ENCODE assay signal across 12 cellular contexts in the genomic region with DNA sequence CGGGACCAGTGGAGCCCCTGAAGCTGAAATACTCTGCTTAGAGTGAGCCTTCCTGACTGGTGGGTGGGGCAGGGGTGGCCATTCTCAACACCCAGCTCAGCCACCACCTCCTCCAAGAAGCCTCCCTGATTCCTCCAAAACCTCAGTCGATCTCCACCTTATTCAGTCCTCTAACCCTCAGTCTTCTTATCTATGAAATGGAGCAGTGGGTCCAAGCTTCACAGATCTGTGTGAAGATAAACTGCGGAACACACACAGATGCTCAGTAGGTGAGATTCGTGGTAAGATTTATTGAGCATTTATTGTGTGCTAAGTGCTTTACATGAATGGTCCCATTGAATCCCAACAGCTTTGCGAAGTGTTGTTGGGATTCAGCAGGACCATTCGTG.
DNase-seq lines count a peak whose midpoint lies in the region; ATAC-seq and TF ChIP-seq lines count a peak whose summit lies in the region.
"Had no signal": no experiment of that assay in that cellular context is flagged by ENCODE, and none has a peak within 500 bp of the region (broad histone marks: within the 10 kb centered on the region; RNA-seq: fewer than 3 reads in every experiment).

No MANE protein-coding gene starts in this region.

- H3K27me3 ChIP-seq in thymus (ENCODE audit: control insufficient read depth, insufficient read depth): no peaks in the 10 kb centered on the region

- POLR2A ChIA-PET in GM10248 (lab: Yijun Ruan, JAX): interaction anchor here (1.1 to 1.5 kb wide), 6 partner anchors 9 to 63 kb away, joined by 3 to 11 read pairs (median 8); no protein-coding TSS in a partner anchor

- CTCF ChIA-PET in activated naive CD4-positive, alpha-beta T cell treated with anti-CD3 and anti-CD28 coated beads for 36 hours (lab: Charles Lee): interaction anchor here (0.5 to 2.0 kb wide), 7 partner anchors 9 to 192 kb away, joined by 3 to 13 read pairs (median 5); no protein-coding TSS in a partner anchor
- CTCF ChIA-PET in GM10248 (lab: Yijun Ruan, JAX): interaction anchor here (1.1 to 5.7 kb wide), 3 partner anchors 11 to 56 kb away, joined by 5 to 74 read pairs (median 6); no protein-coding TSS in a partner anchor

- peak overlapping the region; percentile 71 for H3K4me3 Mint-ChIP-seq in activated naive CD4-positive, alpha-beta T cell treated with anti-CD3 and anti-CD28 coated beads for 36 hours
- H3K4me3 Mint-ChIP-seq in T-helper 17 cell: peak overlapping the region; percentile 83
- peak overlapping the region; percentile 69 to 84 (median 78) for H3K4me3 Mint-ChIP-seq in immature natural killer cell
- H3K4me3 Mint-ChIP-seq: WTC11 had no signal

- H3K27ac ChIP-seq in thymus (ENCODE audit: low read depth): peak overlapping the region; percentile 94

- H3K9me3 ChIP-seq in T-helper 17 cell (ENCODE audit: control insufficient read depth, low read length, poor library complexity, severe bottlenecking): no peaks in the 10 kb centered on the region
- no peaks in the 10 kb centered on the region for H3K9me3 ChIP-seq in thymus (ENCODE audit: control insufficient read depth)

- H3K4me1 ChIP-seq in thymus (ENCODE audit: control insufficient read depth, insufficient read depth, low read length): peaks cover 36% of the 10 kb centered on the region

- peak overlapping the region; percentile 96 for H3K27ac Mint-ChIP-seq in activated naive CD4-positive, alpha-beta T cell treated with anti-CD3 and anti-CD28 coated beads for 36 hours
- peak overlapping the region; percentile 98 for H3K27ac Mint-ChIP-seq in T-helper 17 cell
- peak overlapping the region; percentile 95 to 100 (median 98) for H3K27ac Mint-ChIP-seq in immature natural killer cell
- H3K27ac Mint-ChIP-seq: WTC11 had no signal

- intact Hi-C loops in activated naive CD4-positive, alpha-beta T cell treated with anti-CD3 and anti-CD28 coated beads for 36 hours (cut with micrococcal nuclease): loop anchor here (2.0 kb wide), 2 partner anchors 20 to 380 kb away; partner anchors contain the start of gene SRRM1

- H3K4me3 ChIP-seq in thymus (ENCODE audit: low read length) (peak overlapping the region; percentile 8), foreskin fibroblast (ENCODE audit: low read depth in 1 of 2, low read length in 2 of 2) (no peak overlapping the region)
- H3K4me3 ChIP-seq: PC-9 had no signal

- H3K36me3 ChIP-seq in thymus (ENCODE audit: control insufficient read depth, insufficient read depth): no peaks in the 10 kb centered on the region

- H3K36me3 Mint-ChIP-seq in activated naive CD4-positive, alpha-beta T cell treated with anti-CD3 and anti-CD28 coated beads for 36 hours (ENCODE audit: low read depth): no peaks in the 10 kb centered on the region
- H3K36me3 Mint-ChIP-seq in T-helper 17 cell (ENCODE audit: low read depth): no peaks in the 10 kb centered on the region
- no peaks in the 10 kb centered on the region for H3K36me3 Mint-ChIP-seq in immature natural killer cell
- H3K36me3 Mint-ChIP-seq: WTC11 had no signal

- ATAC-seq in T-helper 17 cell: no peak
- ATAC-seq: WTC11 had no signal

- 64% methylated on average over 6 of the region's 6 CpGs for WGBS in thymus

- H3K4me1 Mint-ChIP-seq in activated naive CD4-positive, alpha-beta T cell treated with anti-CD3 and anti-CD28 coated beads for 36 hours (ENCODE audit: low read depth): peaks cover 87% of the 10 kb centered on the region
- peaks cover 45% of the 10 kb centered on the region for H3K4me1 Mint-ChIP-seq in T-helper 17 cell
- H3K4me1 Mint-ChIP-seq in immature natural killer cell: peaks cover 74 to 85% of the 10 kb centered on the region in 2 donors

- no peak for DNase-seq in activated naive CD4-positive, alpha-beta T cell treated with anti-CD3 and anti-CD28 coated beads for 36 hours
- no peak for DNase-seq in activated naive CD4-positive, alpha-beta T cell (lab: John Stamatoyannopoulos, UW)
- DNase-seq in T-helper 17 cell (no peak), immature natural killer cell (no peak), Kasumi-1 (lab: John Stamatoyannopoulos, UW) (no peak), GM10248 (ENCODE audit: extremely low spot score) (no peak), foreskin fibroblast (no peak)
- DNase-seq: glutamatergic neuron, NCI-H1436 treated with DMSO at 0.1 percent for 48 hours had no signal

- H3K9me3 Mint-ChIP-seq in activated naive CD4-positive, alpha-beta T cell treated with anti-CD3 and anti-CD28 coated beads for 36 hours: no peaks in the 10 kb centered on the region
- H3K9me3 Mint-ChIP-seq in immature natural killer cell: no peaks in the 10 kb centered on the region
- H3K9me3 Mint-ChIP-seq: WTC11 had no signal

- TF ChIP-seq CTCF in GM10248 (IDR thresholded peaks at IDR 0.05; ENCODE audit: control extremely low read depth, extremely low read depth, low read depth, missing control alignments) (no peak), foreskin fibroblast (IDR thresholded peaks at IDR 0.05; ENCODE audit: low read depth, low read length) (no peak)

- H3K27me3 Mint-ChIP-seq in activated naive CD4-positive, alpha-beta T cell treated with anti-CD3 and anti-CD28 coated beads for 36 hours (ENCODE audit: low read depth): no peaks in the 10 kb centered on the region
- H3K27me3 Mint-ChIP-seq in T-helper 17 cell (no peaks in the 10 kb centered on the region), immature natural killer cell (ENCODE audit: low read depth in 3 of 3) (peaks cover 7 to 15% (median 9%) of the 10 kb centered on the region in 3 donors)
